In the genomic region with DNA sequence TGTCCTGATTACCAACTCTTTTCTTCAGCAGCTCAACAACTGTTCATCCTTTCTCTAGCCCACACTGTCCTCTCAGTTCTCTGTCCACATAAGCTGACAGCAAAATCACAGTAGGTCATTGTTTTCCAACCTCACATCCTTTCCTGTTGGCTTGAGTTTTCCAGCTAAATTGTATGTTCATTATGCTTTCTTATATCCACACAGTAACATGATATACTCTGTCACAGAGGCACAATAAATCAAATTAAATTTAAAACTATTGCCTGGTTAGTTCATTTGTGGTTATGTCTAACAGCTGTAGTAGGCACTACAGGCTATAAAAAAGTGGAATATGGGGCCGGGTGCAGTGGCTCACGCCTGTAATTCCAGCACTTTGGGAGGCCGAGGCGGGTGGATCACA, we compare ENCODE assay signal across 31 cellular contexts.
"Had no signal": no experiment of that assay in that cellular context is flagged by ENCODE, and none has a peak within 500 bp of the region (broad histone marks: within the 10 kb centered on the region; RNA-seq: fewer than 3 reads in every experiment).

No MANE protein-coding gene starts in this region.

- ATAC-seq: activated CD4-positive, CD25-positive, alpha-beta regulatory T cell treated with anti-CD3 and anti-CD28 coated beads, Interleukin-2, amount 50 U/mL, for 24 hours; activated CD8-positive, alpha-beta T cell treated with anti-CD3 and anti-CD28 coated beads for 36 hours; activated T-cell treated with anti-CD3 and anti-CD28 coated beads, Interleukin-2, amount 50 U/mL, for 4 hours; activated T-helper 17 cell treated with anti-CD3 and anti-CD28 coated beads, Interleukin-2, amount 50 U/mL, for 72 hours; esophagus mucosa; gastrocnemius medialis; heart left ventricle; T-helper 17 cell had no signal

- DNase-seq: activated B cell treated with CpG ODN at 0.5 μM for 24 hours; activated CD4-positive, alpha-beta T cell treated with anti-CD3 and anti-CD28 coated beads for 48 hours; activated CD4-positive, alpha-beta T cell treated with anti-CD3 and anti-CD28 coated beads, Interleukin-2, amount 50 U/mL, for 1 hour; activated CD4-positive, alpha-beta T cell treated with anti-CD3 and anti-CD28 coated beads, Interleukin-2, amount 50 U/mL, for 48 hours; activated CD8-positive, alpha-beta memory T cell treated with anti-CD3 and anti-CD28 coated beads for 24 hours; activated CD8-positive, alpha-beta T cell treated with anti-CD3 and anti-CD28 coated beads for 36 hours; activated effector memory CD4-positive, alpha-beta T cell treated with Interleukin-2 at 50 U/mL for 16 hours; activated gamma-delta T cell treated with Interleukin-2 at 50 U/mL for 16 hours; activated naive CD4-positive, alpha-beta T cell treated with anti-CD3 and anti-CD28 coated beads, Interleukin-2, amount 50 U/mL, for 16 hours; activated naive CD4-positive, alpha-beta T cell treated with Interleukin-2 at 50 U/mL for 16 hours; activated T-cell treated with anti-CD3 and anti-CD28 coated beads, Interleukin-2, amount 50 U/mL, for 4 hours; amniotic stem cell; anterior cingulate cortex; brain microvascular endothelial cell; caudate nucleus; cerebellar nuclear complex; colonic mucosa; dorsolateral prefrontal cortex; effector memory CD4-positive, alpha-beta T cell; endodermal cell; foreskin fibroblast; gastrocnemius medialis; glutamatergic neuron; heart left ventricle; T-helper 17 cell; T1000; WERI-Rb-1 had no signal

- H3K27me3 ChIP-seq: brain microvascular endothelial cell, colonic mucosa, dorsolateral prefrontal cortex, gastrocnemius medialis, heart left ventricle had no signal

- FAIRE-seq: astrocyte had no signal

- H3K4me3 ChIP-seq: colonic mucosa, dorsolateral prefrontal cortex, gastrocnemius medialis, heart left ventricle had no signal

- H3K36me3 ChIP-seq: brain microvascular endothelial cell, colonic mucosa, gastrocnemius medialis, heart left ventricle, WERI-Rb-1 had no signal
